ENCODE assay signal across 8 cellular contexts in genomic region chr5:141623197-141623596, GRCh38. TPM values are rescaled to one million over a fixed set of nuclear protein-coding genes. Genes with fewer than 3 reads are reported as not detected.
DNase-seq lines count a peak whose midpoint lies in the region; ATAC-seq and TF ChIP-seq lines count a peak whose summit lies in the region.

No MANE protein-coding gene starts in this region.

- DNase-seq in activated CD8-positive, alpha-beta memory T cell treated with anti-CD3 and anti-CD28 coated beads for 24 hours: peak; percentile 51
- DNase-seq in activated CD8-positive, alpha-beta memory T cell treated with anti-CD3 and anti-CD28 coated beads, Interleukin-2, amount 50 U/mL, for 48 hours: no peak
- DNase-seq in SIG-M5 treated with dmso at 0.1 percent for 504 hours (lab: John Stamatoyannopoulos, UW; ENCODE audit: unreplicated experiment) (peak; percentile 98), mucosa of descending colon (no peak), NCI-H187 treated with DMSO at 0.1 percent for 48 hours (lab: John Stamatoyannopoulos, UW) (no peak), NAMALWA (ENCODE audit: low spot score) (no peak)
- no peak for DNase-seq in stimulated activated effector memory CD8-positive, alpha-beta T cell treated with anti-CD3 and anti-CD28 coated beads, Interleukin-12 subunit alpha, Interleukin-12 subunit beta, amount 100 ng/mL, for 72 hours (ENCODE audit: low spot score in 2 of 2)

- peaks cover 99% of the 10 kb centered on the region for H3K36me3 Mint-ChIP-seq in stimulated activated effector memory CD8-positive, alpha-beta T cell treated with anti-CD3 and anti-CD28 coated beads, Interleukin-12 subunit alpha, Interleukin-12 subunit beta, amount 100 ng/mL, for 72 hours

- H3K9me3 Mint-ChIP-seq in stimulated activated effector memory CD8-positive, alpha-beta T cell treated with anti-CD3 and anti-CD28 coated beads, Interleukin-12 subunit alpha, Interleukin-12 subunit beta, amount 100 ng/mL, for 72 hours: no peaks in the 10 kb centered on the region

- no peak overlapping the region for H3K4me3 Mint-ChIP-seq in stimulated activated effector memory CD8-positive, alpha-beta T cell treated with anti-CD3 and anti-CD28 coated beads, Interleukin-12 subunit alpha, Interleukin-12 subunit beta, amount 100 ng/mL, for 72 hours

- peaks cover 8% of the 10 kb centered on the region for H3K4me1 Mint-ChIP-seq in stimulated activated effector memory CD8-positive, alpha-beta T cell treated with anti-CD3 and anti-CD28 coated beads, Interleukin-12 subunit alpha, Interleukin-12 subunit beta, amount 100 ng/mL, for 72 hours

- peak overlapping the region; percentile 72 for H3K27ac Mint-ChIP-seq in stimulated activated effector memory CD8-positive, alpha-beta T cell treated with anti-CD3 and anti-CD28 coated beads, Interleukin-12 subunit alpha, Interleukin-12 subunit beta, amount 100 ng/mL, for 72 hours

- intact Hi-C loops in mucosa of descending colon (cut with DNase I, micrococcal nuclease): no loop called here

- H3K4me1 ChIP-seq in mucosa of descending colon (ENCODE audit: low read depth): no peaks in the 10 kb centered on the region

- no peaks in the 10 kb centered on the region for H3K9me3 ChIP-seq in mucosa of descending colon

- no peak for TF ChIP-seq CTCF in mucosa of descending colon (IDR thresholded peaks at IDR 0.05)

- H3K36me3 ChIP-seq in mucosa of descending colon (ENCODE audit: low read depth): no peaks in the 10 kb centered on the region

- no peak overlapping the region for H3K4me3 ChIP-seq in mucosa of descending colon

- ATAC-seq in HG02938 (IDR thresholded peaks at IDR 0.05; ENCODE audit: unreplicated experiment) (peak; percentile 48), mucosa of descending colon (no peak)
- no peak for ATAC-seq in stimulated activated effector memory CD8-positive, alpha-beta T cell treated with anti-CD3 and anti-CD28 coated beads, Interleukin-12 subunit alpha, Interleukin-12 subunit beta, amount 100 ng/mL, for 72 hours

RNA-seq across cellular contexts. Expression of gene DIAPH1, which starts 4.4 kb away (rescaled TPM):
- total RNA-seq in mucosa of descending colon: 10 to 100 TPM; 53.3 to 87.7 (median 82.7) TPM

RNA-seq across cellular contexts. Expression of gene HDAC3, which starts 13.5 kb away (rescaled TPM):
- 10 to 100 TPM; 45.1 to 47.0 (median 45.8) TPM for total RNA-seq in mucosa of descending colon

RNA-seq across cellular contexts. Expression of gene RELL2, which starts 13.6 kb away (rescaled TPM):
- 1 to 10 TPM; 2.3 to 3.9 (median 3.3) TPM for total RNA-seq in mucosa of descending colon

RNA-seq across cellular contexts. Expression of gene FCHSD1, which starts 28.0 kb away (rescaled TPM):
- total RNA-seq in mucosa of descending colon: 10 to 100 TPM; 16.3 to 23.3 (median 17.6) TPM

RNA-seq across cellular contexts. Expression of gene ARAP3, which starts 58.8 kb away (rescaled TPM):
- total RNA-seq in mucosa of descending colon: 10 to 100 TPM in 1 of 3 donors, 1 to 10 TPM in 2; 5.7 to 10.9 (median 8.0) TPM

Comparison
In these comparisons a context has a peak if more than half of its experiments do, and no peak if none do; other contexts are left out.
1. DNase-seq: peak in activated CD8-positive, alpha-beta memory T cell treated with anti-CD3 and anti-CD28 coated beads for 24 hours (single experiment) and SIG-M5 treated with dmso at 0.1 percent for 504 hours (single experiment); none in activated CD8-positive, alpha-beta memory T cell treated with anti-CD3 and anti-CD28 coated beads, Interleukin-2, amount 50 U/mL, for 48 hours (single experiment), stimulated activated effector memory CD8-positive, alpha-beta T cell treated with anti-CD3 and anti-CD28 coated beads, Interleukin-12 subunit alpha, Interleukin-12 subunit beta, amount 100 ng/mL, for 72 hours (0 of 2), mucosa of descending colon (0 of 3), NCI-H187 treated with DMSO at 0.1 percent for 48 hours (single experiment) and NAMALWA (single experiment).